In the genomic region with DNA sequence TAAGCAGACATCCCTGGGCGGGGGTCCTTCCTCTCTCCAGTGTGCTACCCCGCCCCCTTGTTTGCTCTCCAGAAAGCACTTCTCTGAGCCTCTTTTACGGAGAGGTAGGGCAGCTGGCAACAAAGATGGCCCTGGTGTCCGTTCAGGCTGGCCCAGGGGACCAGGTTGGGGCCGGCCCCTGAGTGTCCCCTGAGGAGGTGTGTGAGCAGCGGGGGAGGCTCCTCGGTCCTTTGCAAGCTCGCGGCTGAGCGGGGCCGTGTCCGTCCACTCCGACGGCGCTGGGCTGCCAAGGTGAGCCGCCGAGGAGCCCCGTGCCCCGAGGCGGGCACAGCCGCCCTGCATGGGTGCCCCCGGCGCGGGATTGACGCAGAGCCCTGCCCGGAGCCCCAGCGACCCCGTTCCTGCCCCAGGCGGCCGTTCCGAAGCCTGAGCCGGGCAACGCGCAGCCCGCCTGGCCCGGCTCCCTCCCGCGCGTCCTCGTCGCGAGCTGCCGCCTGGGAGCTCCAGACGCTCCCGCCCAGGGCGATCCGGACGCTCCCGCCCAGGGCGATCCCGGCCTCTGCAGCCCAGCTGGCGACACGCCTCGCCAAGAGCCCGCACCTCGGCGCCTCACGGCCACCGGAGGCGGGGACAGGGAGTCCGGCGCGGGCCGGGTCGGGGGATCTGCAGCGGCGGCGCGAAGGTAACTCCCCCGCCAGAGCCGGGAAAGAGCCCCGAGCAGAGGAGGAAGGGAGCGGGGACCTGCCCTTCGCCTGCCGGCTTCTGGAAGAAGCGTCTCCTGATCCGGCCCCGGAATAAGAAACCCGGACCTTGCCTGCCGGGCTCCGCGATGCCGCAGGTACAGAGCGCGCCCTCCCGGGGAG, we compare ENCODE assay signal across 8 cellular contexts. TPM values are rescaled to one million over a fixed set of nuclear protein-coding genes. Genes with fewer than 3 reads are reported as not detected.
A peak's percentile ranks its signal among the peaks of the same experiment; 100 is the strongest.
DNase-seq lines count a peak whose midpoint lies in the region; ATAC-seq and TF ChIP-seq lines count a peak whose summit lies in the region.

PROKR1 (plus strand) TSS at position 569 of the 863 bp plus-strand sequence. CDS start 2,243 bp downstream, outside the sequence.

- no peaks in the 10 kb centered on the region for H3K36me3 Mint-ChIP-seq in activated CD4-positive, alpha-beta memory T cell treated with anti-CD3 and anti-CD28 coated beads for 36 hours

- no peak within 1 kb of the TSS for H3K9ac ChIP-seq in parathyroid adenoma

- ATAC-seq in GM19467 (IDR thresholded peaks at IDR 0.05; ENCODE audit: unreplicated experiment) (no peak), GM19397 (IDR thresholded peaks at IDR 0.05; ENCODE audit: unreplicated experiment) (no peak), HG02763 (IDR thresholded peaks at IDR 0.05; ENCODE audit: unreplicated experiment) (no peak)

- peaks cover 61% of the 10 kb centered on the region for H3K27me3 Mint-ChIP-seq in activated CD4-positive, alpha-beta memory T cell treated with anti-CD3 and anti-CD28 coated beads for 36 hours

- H3K79me2 ChIP-seq in parathyroid adenoma, result no peaks in the 10 kb centered on the region

- intact Hi-C loops in activated CD4-positive, alpha-beta memory T cell treated with anti-CD3 and anti-CD28 coated beads for 36 hours (cut with micrococcal nuclease), result no loop called here

- H3K4me1 ChIP-seq in cardiac muscle cell (ENCODE audit: low read depth), result no peaks in the 10 kb centered on the region
- no peaks in the 10 kb centered on the region for H3K4me1 ChIP-seq in parathyroid adenoma

- no peaks in the 10 kb centered on the region for H3K9me3 Mint-ChIP-seq in activated CD4-positive, alpha-beta memory T cell treated with anti-CD3 and anti-CD28 coated beads for 36 hours

- H3K4me3 ChIP-seq in BJ (ENCODE audit: low read depth, low read length) (peak within 1 kb of the TSS; percentile 26), cardiac muscle cell (peak within 1 kb of the TSS; percentile 32), parathyroid adenoma (ENCODE audit: low read depth, low read length) (peak within 1 kb of the TSS; percentile 41)

- H3K27me3 ChIP-seq in BJ (ENCODE audit: control insufficient read depth, insufficient read depth, low read length), result peaks cover 33% of the 10 kb centered on the region
- H3K27me3 ChIP-seq in cardiac muscle cell, result peaks cover 44% of the 10 kb centered on the region
- H3K27me3 ChIP-seq in parathyroid adenoma (ENCODE audit: control insufficient read depth, insufficient read depth, low read length), result peaks cover 7% of the 10 kb centered on the region

- H3K4me1 Mint-ChIP-seq in activated CD4-positive, alpha-beta memory T cell treated with anti-CD3 and anti-CD28 coated beads for 36 hours (ENCODE audit: low read depth), result peaks cover 7% of the 10 kb centered on the region

- POLR2A ChIA-PET in BJ (lab: Charles Lee) (no interaction called here), HEK293T (lab: Yijun Ruan, JAX) (no interaction called here)
- POLR2A ChIA-PET in activated CD4-positive, alpha-beta memory T cell treated with anti-CD3 and anti-CD28 coated beads for 36 hours (lab: Charles Lee), result no interaction called here

- CTCF ChIA-PET in BJ (lab: Yijun Ruan, JAX) (no interaction called here), HEK293T (lab: Yijun Ruan, JAX) (no interaction called here)
- CTCF ChIA-PET in activated CD4-positive, alpha-beta memory T cell treated with anti-CD3 and anti-CD28 coated beads for 36 hours (lab: Charles Lee), result interaction anchor here (1.3 kb wide), 2 partner anchors 48 to 179 kb away, joined by 3 to 5 read pairs; no protein-coding TSS in a partner anchor

- DNase-seq in BJ (ENCODE audit: low read depth), result no peak
- peak; percentile 62 for DNase-seq in HEK293T (ENCODE audit: extremely low spot score)
- DNase-seq in activated CD4-positive, alpha-beta memory T cell treated with anti-CD3 and anti-CD28 coated beads for 36 hours, result peak; percentile 26
- peak; percentile 36 to 69 for DNase-seq in cardiac muscle cell (ENCODE audit: low read depth in 1 of 2, low spot score in 1 of 2)

- H3K4me3 Mint-ChIP-seq in activated CD4-positive, alpha-beta memory T cell treated with anti-CD3 and anti-CD28 coated beads for 36 hours, result peak within 1 kb of the TSS; percentile 16

- H3K27ac ChIP-seq in cardiac muscle cell (no peak within 1 kb of the TSS), parathyroid adenoma (no peak within 1 kb of the TSS)

- H3K36me3 ChIP-seq in BJ (ENCODE audit: control insufficient read depth, insufficient read depth, low read length) (no peaks in the 10 kb centered on the region), cardiac muscle cell (no peaks in the 10 kb centered on the region), parathyroid adenoma (ENCODE audit: control insufficient read depth, insufficient read depth, low read length) (no peaks in the 10 kb centered on the region)

- TF ChIP-seq CTCF in BJ (IDR thresholded peaks at IDR 0.05; ENCODE audit: insufficient read depth, low read depth, low read length) (no peak), cardiac muscle cell (IDR thresholded peaks at IDR 0.05; ENCODE audit: low read depth, low read length) (no peak), parathyroid adenoma (IDR thresholded peaks at IDR 0.05) (no peak)

- peak within 1 kb of the TSS; percentile 89 for H2AFZ ChIP-seq in parathyroid adenoma

- peak within 1 kb of the TSS; percentile 73 for H3K4me2 ChIP-seq in parathyroid adenoma (ENCODE audit: low read length)

- no peaks in the 10 kb centered on the region for H3K9me3 ChIP-seq in cardiac muscle cell (ENCODE audit: low read depth)
- H3K9me3 ChIP-seq in parathyroid adenoma (ENCODE audit: control insufficient read depth, low read length), result no peaks in the 10 kb centered on the region

- no peak within 1 kb of the TSS for H3K27ac Mint-ChIP-seq in activated CD4-positive, alpha-beta memory T cell treated with anti-CD3 and anti-CD28 coated beads for 36 hours

TF ChIP-seq in HEK293T, 16 proteins besides CTCF, POLR2A, EP300 and RAD21:
- TF ChIP-seq SUZ12 (IDR thresholded peaks at IDR 0.05) (no peak), CTBP1 (IDR thresholded peaks at IDR 0.05; ENCODE audit: borderline replicate concordance) (no peak), PKNOX1 (IDR thresholded peaks at IDR 0.05) (no peak), ELF4 (IDR thresholded peaks at IDR 0.05) (no peak), TARDBP (IDR thresholded peaks at IDR 0.05) (no peak), HDGF (IDR thresholded peaks at IDR 0.05; ENCODE audit: borderline replicate concordance) (no peak), L3MBTL2 (conservative IDR thresholded peaks at IDR 0.05) (no peak; the same call in 1 of the 2 replicates), FOXM1 (IDR thresholded peaks at IDR 0.05; ENCODE audit: borderline replicate concordance) (no peak)
TF ChIP-seq in HEK293T: peak in this region for 0.

RNA-seq across cellular contexts. Expression of gene PROKR1, which starts in this region (rescaled TPM):
- polyA plus RNA-seq in BJ (2011; rRNA removed), result not detected in 2 replicates
- not detected in 2 replicates for polyA minus RNA-seq in BJ (2011; rRNA and poly(A)+ RNA removed)
- not detected for total RNA-seq in activated CD4-positive, alpha-beta memory T cell treated with anti-CD3 and anti-CD28 coated beads for 36 hours
- total RNA-seq in cardiac muscle cell, result 0.04 and 0.06 TPM in 2 replicates
- polyA plus RNA-seq in cardiac muscle cell, result not detected in 2 replicates

Comparison
In these comparisons a context has a peak if more than half of its experiments do, and no peak if none do; other contexts are left out.
1. Peak in DNase-seq in activated CD4-positive, alpha-beta memory T cell treated with anti-CD3 and anti-CD28 coated beads for 36 hours; RNA of the gene not detected or under 1 TPM.
2. Peak in DNase-seq and H3K4me3 ChIP-seq in cardiac muscle cell; RNA of the gene not detected or under 1 TPM.